In the genomic region with DNA sequence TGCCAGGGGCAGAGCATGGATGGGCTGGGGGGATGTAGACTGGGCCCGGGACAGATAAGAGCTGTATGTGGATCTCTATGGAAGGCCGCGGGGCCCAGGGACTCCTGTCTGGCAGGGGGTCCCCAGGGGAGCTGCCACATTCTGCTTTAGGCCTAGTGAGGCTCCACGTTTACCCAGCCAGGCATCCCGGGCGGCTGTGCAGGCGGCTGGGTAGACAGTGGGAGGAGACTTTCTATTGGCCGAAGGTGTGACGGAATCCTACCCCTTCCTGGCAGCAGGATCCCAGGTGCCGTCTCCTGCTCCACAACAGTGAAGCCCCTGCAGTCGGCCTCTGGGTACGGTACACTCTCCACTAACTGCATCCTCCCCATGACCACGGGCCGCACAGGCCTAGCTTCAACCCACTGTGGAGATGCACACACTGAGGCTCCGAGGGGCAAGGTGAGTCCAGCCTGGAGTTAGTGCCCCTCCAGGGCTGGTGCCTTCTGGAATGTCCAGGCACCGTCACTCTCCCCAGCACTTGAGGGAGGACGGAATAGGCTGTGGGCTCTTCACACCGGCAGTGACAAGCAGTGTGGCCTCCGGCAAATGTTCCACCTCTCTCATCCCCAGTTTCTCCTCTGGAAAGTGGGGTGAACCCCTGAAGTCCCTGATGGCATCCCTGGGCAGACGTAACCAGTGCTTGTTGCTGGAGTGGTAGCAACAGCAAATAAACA, we compare ENCODE assay signal across 13 cellular contexts. TPM values are rescaled to one million over a fixed set of nuclear protein-coding genes. Genes with fewer than 3 reads are reported as not detected.
DNase-seq lines count a peak whose midpoint lies in the region; ATAC-seq, FAIRE-seq and TF ChIP-seq lines count a peak whose summit lies in the region.
"Had no signal": no experiment of that assay in that cellular context is flagged by ENCODE, and none has a peak within 500 bp of the region (broad histone marks: within the 10 kb centered on the region; RNA-seq: fewer than 3 reads in every experiment).

No MANE protein-coding gene starts in this region.

- peaks cover 86% of the 10 kb centered on the region for H3K36me3 ChIP-seq in RWPE2 (ENCODE audit: low read depth)

- TF ChIP-seq CTCF in Calu3 (IDR thresholded peaks at IDR 0.05; ENCODE audit: unreplicated experiment) = no peak
- no peak for TF ChIP-seq CTCF in RWPE2 (IDR thresholded peaks at IDR 0.05; ENCODE audit: poor library complexity, severe bottlenecking)

- no peaks in the 10 kb centered on the region for H3K27me3 Mint-ChIP-seq in Calu3 (ENCODE audit: unreplicated experiment)
- no peaks in the 10 kb centered on the region for H3K27me3 Mint-ChIP-seq in activated CD4-positive, alpha-beta T cell treated with anti-CD3 and anti-CD28 coated beads, Interleukin-2, amount 10 ng/mL, durations not matched to agents 24 days and 14 days
- H3K27me3 Mint-ChIP-seq: stimulated activated naive CD8-positive, alpha-beta T cell treated with anti-CD3 and anti-CD28 coated beads, Interleukin-15, amount 100 ng/mL, for 72 hours had no signal

- H3K4me3 ChIP-seq in RWPE2 (ENCODE audit: severe bottlenecking) = no peak overlapping the region
- H3K4me3 ChIP-seq: SJSA1 had no signal

- DNase-seq in Calu3 (peak; percentile 2), RWPE2 (ENCODE audit: low spot score) (peak; percentile 84), Right ventricle myocardium superior (peak; percentile 30), posterior cingulate gyrus (peak in 7 of 10 donors; percentile 1 to 53 (median 22)), RCC 7860 (ENCODE audit: low spot score) (no peak), activated gamma-delta T cell (lab: John Stamatoyannopoulos, UW) (no peak)
- DNase-seq in activated CD4-positive, alpha-beta T cell treated with anti-CD3 and anti-CD28 coated beads, Interleukin-2, amount 10 ng/mL, durations not matched to agents 24 days and 14 days = no peak
- DNase-seq: NCI-H524 treated with DMSO at 0.1 percent for 48 hours had no signal

- no TSS peak for BruUV-seq in Calu3 (replicated peaks; lab: Mats Ljungman, UMichigan)

- peaks cover 20% of the 10 kb centered on the region for H3K4me1 ChIP-seq in RWPE2 (ENCODE audit: insufficient read depth, poor library complexity, severe bottlenecking)

- FAIRE-seq in RCC 7860 (lab: Jason Lieb, UNC) = no peak

- peaks cover 100% of the 10 kb centered on the region for H3K36me3 Mint-ChIP-seq in Calu3 (ENCODE audit: insufficient read depth, unreplicated experiment)
- H3K36me3 Mint-ChIP-seq in activated CD4-positive, alpha-beta T cell treated with anti-CD3 and anti-CD28 coated beads, Interleukin-2, amount 10 ng/mL, durations not matched to agents 24 days and 14 days (ENCODE audit: low read depth) = no peaks in the 10 kb centered on the region

- H3K9me3 ChIP-seq in RWPE2 (ENCODE audit: severe bottlenecking) = no peaks in the 10 kb centered on the region
- H3K9me3 ChIP-seq: SJSA1 had no signal

- H3K27ac Mint-ChIP-seq in Calu3 (ENCODE audit: unreplicated experiment) = peak overlapping the region; percentile 72
- H3K27ac Mint-ChIP-seq in activated CD4-positive, alpha-beta T cell treated with anti-CD3 and anti-CD28 coated beads, Interleukin-2, amount 10 ng/mL, durations not matched to agents 24 days and 14 days = no peak overlapping the region

- H3K27ac ChIP-seq in RWPE2 (ENCODE audit: poor library complexity, severe bottlenecking) = peak overlapping the region; percentile 53
- H3K27ac ChIP-seq: SJSA1 had no signal

- H3K27me3 ChIP-seq in RWPE2 (ENCODE audit: insufficient read depth, poor library complexity, severe bottlenecking) = no peaks in the 10 kb centered on the region
- H3K27me3 ChIP-seq: SJSA1 had no signal

- ATAC-seq in RWPE2 (ENCODE audit: low read depth) = no peak
- ATAC-seq in Right ventricle myocardium superior (ENCODE audit: poor library complexity) = no peak
- ATAC-seq in HG02759 (IDR thresholded peaks at IDR 0.05; ENCODE audit: unreplicated experiment) = no peak

- peaks cover 69% of the 10 kb centered on the region for H3K4me1 Mint-ChIP-seq in Calu3 (ENCODE audit: low read depth, unreplicated experiment)
- H3K4me1 Mint-ChIP-seq in activated CD4-positive, alpha-beta T cell treated with anti-CD3 and anti-CD28 coated beads, Interleukin-2, amount 10 ng/mL, durations not matched to agents 24 days and 14 days = peaks cover 11% of the 10 kb centered on the region

- no peak overlapping the region for H3K4me3 Mint-ChIP-seq in Calu3 (ENCODE audit: low read depth, unreplicated experiment)
- H3K4me3 Mint-ChIP-seq in activated CD4-positive, alpha-beta T cell treated with anti-CD3 and anti-CD28 coated beads, Interleukin-2, amount 10 ng/mL, durations not matched to agents 24 days and 14 days = no peak overlapping the region

- intact Hi-C loops in Calu3 (cut with micrococcal nuclease; ENCODE audit: unreplicated experiment) (no loop called here), Right ventricle myocardium superior (cut with DNase I) (loop anchor here (5.0 kb wide), 1 partner anchor 520 kb away; no protein-coding TSS in a partner anchor), posterior cingulate gyrus (cut with DNase I) (no loop called here)
- intact Hi-C loops in activated CD4-positive, alpha-beta T cell treated with anti-CD3 and anti-CD28 coated beads, Interleukin-2, amount 10 ng/mL, durations not matched to agents 24 days and 14 days (cut with micrococcal nuclease) = loop anchor here (2.0 to 10.0 kb wide), 2 partner anchors 428 to 552 kb away; no protein-coding TSS in a partner anchor

- H3K9me3 Mint-ChIP-seq in Calu3 (ENCODE audit: low read depth, unreplicated experiment) = no peaks in the 10 kb centered on the region
- peaks cover 4% of the 10 kb centered on the region for H3K9me3 Mint-ChIP-seq in activated CD4-positive, alpha-beta T cell treated with anti-CD3 and anti-CD28 coated beads, Interleukin-2, amount 10 ng/mL, durations not matched to agents 24 days and 14 days
- H3K9me3 Mint-ChIP-seq: CD8-positive, alpha-beta memory T cell had no signal

- CTCF ChIA-PET in Calu3 (lab: Charles Lee) = interaction anchor here (2.2 kb wide), 1 partner anchor 34 kb away, joined by 6 read pairs; no protein-coding TSS in a partner anchor

RNA-seq across cellular contexts. Expression of a gene that starts 36.8 kb away (rescaled TPM):
- 2.9 and 12.5 TPM in 2 replicates for total RNA-seq in Calu3 (2022)
- total RNA-seq in Right ventricle myocardium superior = not detected
- total RNA-seq in activated CD4-positive, alpha-beta T cell treated with anti-CD3 and anti-CD28 coated beads, Interleukin-2, amount 10 ng/mL, durations not matched to agents 24 days and 14 days = 0.51 and 0.62 TPM in 2 replicates
- total RNA-seq: epithelial cell of proximal tubule, SJSA1 had no signal

RNA-seq across cellular contexts. Expression of a gene that starts 52.8 kb away (rescaled TPM):
- total RNA-seq in Calu3 (2022) = 732 and 1,302 TPM in 2 replicates
- 21.5 TPM for total RNA-seq in Right ventricle myocardium superior
- total RNA-seq in activated CD4-positive, alpha-beta T cell treated with anti-CD3 and anti-CD28 coated beads, Interleukin-2, amount 10 ng/mL, durations not matched to agents 24 days and 14 days = 0.66 and 0.82 TPM in 2 replicates

Comparison
In these comparisons a context has a peak if more than half of its experiments do, and no peak if none do; other contexts are left out.
1. DNase-seq: peak in Calu3 (single experiment), RWPE2 (single experiment), Right ventricle myocardium superior (single experiment) and posterior cingulate gyrus (7 of 10); none in RCC 7860 (single experiment), activated gamma-delta T cell (single experiment) and activated CD4-positive, alpha-beta T cell treated with anti-CD3 and anti-CD28 coated beads, Interleukin-2, amount 10 ng/mL, durations not matched to agents 24 days and 14 days (single experiment).
2. RNA of a gene that starts 52.8 kb away (total RNA-seq): 732 to 1,302 TPM in Calu3; 21.5 TPM in Right ventricle myocardium superior (single experiment) and 0.66 to 0.82 TPM in activated CD4-positive, alpha-beta T cell treated with anti-CD3 and anti-CD28 coated beads, Interleukin-2, amount 10 ng/mL, durations not matched to agents 24 days and 14 days; every median in the first group is over 10 times any median in the second.
3. intact Hi-C loops: an anchor here in Right ventricle myocardium superior (5.0 kb wide) and activated CD4-positive, alpha-beta T cell treated with anti-CD3 and anti-CD28 coated beads, Interleukin-2, amount 10 ng/mL, durations not matched to agents 24 days and 14 days (2.0 to 10.0 kb wide); none called in Calu3 and posterior cingulate gyrus.